ENCODE assay signal across 13 cellular contexts in genomic region chr10:87585565-87586514, GRCh38.
A peak's percentile ranks its signal among the peaks of the same experiment; 100 is the strongest.
DNase-seq lines count a peak whose midpoint lies in the region; ATAC-seq and TF ChIP-seq lines count a peak whose summit lies in the region.
"Had no signal": no experiment of that assay in that cellular context is flagged by ENCODE, and none has a peak within 500 bp of the region (broad histone marks: within the 10 kb centered on the region; RNA-seq: fewer than 3 reads in every experiment).

No MANE protein-coding gene starts in this region.

- H3K4me3 ChIP-seq in RWPE2 (ENCODE audit: severe bottlenecking): no peak overlapping the region
- H3K4me3 ChIP-seq in stomach: no peak overlapping the region
- no peak overlapping the region for H3K4me3 ChIP-seq in left ventricle myocardium inferior

- H3K27ac Mint-ChIP-seq in CD14-positive monocyte: no peak overlapping the region
- no peak overlapping the region for H3K27ac Mint-ChIP-seq in activated naive CD4-positive, alpha-beta T cell treated with anti-CD3 and anti-CD28 coated beads for 36 hours
- H3K27ac Mint-ChIP-seq: T-helper 1 cell treated with Interleukin-12 subunit alpha and Interleukin-12 subunit beta and Interleukin-4 antibody, amounts not matched to agents 30 μg/mL and 1 μg/mL, for 36 hours had no signal

- no peaks in the 10 kb centered on the region for H3K4me1 Mint-ChIP-seq in CD14-positive monocyte
- no peaks in the 10 kb centered on the region for H3K4me1 Mint-ChIP-seq in activated naive CD4-positive, alpha-beta T cell treated with anti-CD3 and anti-CD28 coated beads for 36 hours (ENCODE audit: low read depth)

- H3K36me3 ChIP-seq in RWPE2 (ENCODE audit: low read depth): no peaks in the 10 kb centered on the region
- H3K36me3 ChIP-seq in stomach: no peaks in the 10 kb centered on the region
- H3K36me3 ChIP-seq in left ventricle myocardium inferior: no peaks in the 10 kb centered on the region

- H3K4me1 ChIP-seq in RWPE2 (ENCODE audit: insufficient read depth, poor library complexity, severe bottlenecking) (peaks cover 14% of the 10 kb centered on the region), stomach (peaks cover 0 to 4% (median 0%) of the 10 kb centered on the region in 4 donors), left ventricle myocardium inferior (no peaks in the 10 kb centered on the region)
- H3K4me1 ChIP-seq: parathyroid adenoma had no signal

- intact Hi-C loops in stomach (cut with DNase I; ENCODE audit: low total_unique reads): no loop called here
- intact Hi-C loops in left ventricle myocardium inferior (cut with micrococcal nuclease): no loop called here
- intact Hi-C loops in CD14-positive monocyte (cut with micrococcal nuclease): no loop called here
- intact Hi-C loops in activated naive CD4-positive, alpha-beta T cell treated with anti-CD3 and anti-CD28 coated beads for 36 hours (cut with micrococcal nuclease): no loop called here

- no peak overlapping the region for H3K4me3 Mint-ChIP-seq in CD14-positive monocyte
- H3K4me3 Mint-ChIP-seq in activated naive CD4-positive, alpha-beta T cell treated with anti-CD3 and anti-CD28 coated beads for 36 hours: no peak overlapping the region
- H3K4me3 Mint-ChIP-seq: activated T-cell treated with anti-CD3 and anti-CD28 coated beads, Interleukin-2, amount 50 U/mL, for 4 hours; T-helper 1 cell treated with Interleukin-12 subunit alpha and Interleukin-12 subunit beta and Interleukin-4 antibody, amounts not matched to agents 30 μg/mL and 1 μg/mL, for 36 hours had no signal

- H3K27ac ChIP-seq in RWPE2 (ENCODE audit: poor library complexity, severe bottlenecking): peak overlapping the region; percentile 35
- peak overlapping the region in 1 of 5 donors; percentile 4 for H3K27ac ChIP-seq in stomach
- no peak overlapping the region for H3K27ac ChIP-seq in left ventricle myocardium inferior (replicated peaks)
- H3K27ac ChIP-seq: parathyroid adenoma had no signal

- no peaks in the 10 kb centered on the region for H3K36me3 Mint-ChIP-seq in CD14-positive monocyte
- no peaks in the 10 kb centered on the region for H3K36me3 Mint-ChIP-seq in activated naive CD4-positive, alpha-beta T cell treated with anti-CD3 and anti-CD28 coated beads for 36 hours (ENCODE audit: low read depth)

- H3K9me3 Mint-ChIP-seq in CD14-positive monocyte: peaks cover 0 to 2% (median 0%) of the 10 kb centered on the region in 7 donors
- no peaks in the 10 kb centered on the region for H3K9me3 Mint-ChIP-seq in activated naive CD4-positive, alpha-beta T cell treated with anti-CD3 and anti-CD28 coated beads for 36 hours
- H3K9me3 Mint-ChIP-seq: activated T-cell treated with anti-CD3 and anti-CD28 coated beads, Interleukin-2, amount 50 U/mL, for 4 hours; T-helper 1 cell treated with Interleukin-12 subunit alpha and Interleukin-12 subunit beta and Interleukin-4 antibody, amounts not matched to agents 30 μg/mL and 1 μg/mL, for 36 hours had no signal

- no peaks in the 10 kb centered on the region for H3K9me3 ChIP-seq in RWPE2 (ENCODE audit: severe bottlenecking)
- no peaks in the 10 kb centered on the region for H3K9me3 ChIP-seq in stomach
- no peaks in the 10 kb centered on the region for H3K9me3 ChIP-seq in left ventricle myocardium inferior (replicated peaks)

- ATAC-seq in RWPE2 (ENCODE audit: low read depth): peak; percentile 91
- ATAC-seq: activated T-cell treated with anti-CD3 and anti-CD28 coated beads, Interleukin-2, amount 50 U/mL, for 4 hours had no signal

- WGBS in stomach, 5 donors: 42 to 58% (median 54%) methylated on average over 5 of the region's 5 CpGs

- DNase-seq in NCI-H748 (lab: John Stamatoyannopoulos, UW; ENCODE audit: unreplicated experiment) (peak; percentile 20), NCI-H748 treated with DMSO at 0.1 percent for 48 hours (lab: John Stamatoyannopoulos, UW) (no peak), RWPE2 (ENCODE audit: low spot score) (no peak), glomerular visceral epithelial cell (ENCODE audit: extremely low spot score) (peak; percentile 81), stomach (peak; percentile 37), left ventricle myocardium inferior (no peak), CD14-positive monocyte (ENCODE audit: low spot score) (no peak)
- DNase-seq in activated naive CD4-positive, alpha-beta T cell treated with anti-CD3 and anti-CD28 coated beads for 36 hours: no peak
- DNase-seq: activated T-cell treated with anti-CD3 and anti-CD28 coated beads, Interleukin-2, amount 50 U/mL, for 4 hours; AML-193; NCI-H1436 treated with DMSO at 0.1 percent for 48 hours had no signal

- H3K27me3 Mint-ChIP-seq in CD14-positive monocyte (ENCODE audit: low read depth in 3 of 3): peaks cover 0 to 2% (median 0%) of the 10 kb centered on the region in 3 donors
- peaks cover 5% of the 10 kb centered on the region for H3K27me3 Mint-ChIP-seq in activated naive CD4-positive, alpha-beta T cell treated with anti-CD3 and anti-CD28 coated beads for 36 hours (ENCODE audit: low read depth)

- CTCF ChIA-PET in activated naive CD4-positive, alpha-beta T cell treated with anti-CD3 and anti-CD28 coated beads for 36 hours (lab: Charles Lee): interaction anchor here (0.7 to 1.4 kb wide), 2 partner anchors 149 to 186 kb away, joined by 3 to 4 read pairs; no protein-coding TSS in a partner anchor

- TF ChIP-seq EP300 in stomach (IDR thresholded peaks at IDR 0.05): no peak

- TF ChIP-seq CTCF in RWPE2 (IDR thresholded peaks at IDR 0.05; ENCODE audit: poor library complexity, severe bottlenecking): no peak
- no peak for TF ChIP-seq CTCF in stomach (IDR thresholded peaks at IDR 0.05)
- no peak for TF ChIP-seq CTCF in left ventricle myocardium inferior (IDR thresholded peaks at IDR 0.05; ENCODE audit: borderline replicate concordance)
- no peak for TF ChIP-seq CTCF in CD14-positive monocyte (IDR thresholded peaks at IDR 0.05)

- no peak for TF ChIP-seq POLR2A in stomach (IDR thresholded peaks at IDR 0.05)

- H3K27me3 ChIP-seq in RWPE2 (ENCODE audit: insufficient read depth, poor library complexity, severe bottlenecking) (no peaks in the 10 kb centered on the region), stomach (no peaks in the 10 kb centered on the region), left ventricle myocardium inferior (ENCODE audit: low read depth) (no peaks in the 10 kb centered on the region)

Comparison
In these comparisons a context has a peak if more than half of its experiments do, and no peak if none do; other contexts are left out.
1. DNase-seq: peak in NCI-H748 (single experiment), glomerular visceral epithelial cell (single experiment) and stomach (single experiment); none in NCI-H748 treated with DMSO at 0.1 percent for 48 hours (single experiment), RWPE2 (single experiment), left ventricle myocardium inferior (single experiment), CD14-positive monocyte (single experiment) and activated naive CD4-positive, alpha-beta T cell treated with anti-CD3 and anti-CD28 coated beads for 36 hours (single experiment).